Comparison of ENCODE assay signal across 28 cellular contexts in the genomic region with DNA sequence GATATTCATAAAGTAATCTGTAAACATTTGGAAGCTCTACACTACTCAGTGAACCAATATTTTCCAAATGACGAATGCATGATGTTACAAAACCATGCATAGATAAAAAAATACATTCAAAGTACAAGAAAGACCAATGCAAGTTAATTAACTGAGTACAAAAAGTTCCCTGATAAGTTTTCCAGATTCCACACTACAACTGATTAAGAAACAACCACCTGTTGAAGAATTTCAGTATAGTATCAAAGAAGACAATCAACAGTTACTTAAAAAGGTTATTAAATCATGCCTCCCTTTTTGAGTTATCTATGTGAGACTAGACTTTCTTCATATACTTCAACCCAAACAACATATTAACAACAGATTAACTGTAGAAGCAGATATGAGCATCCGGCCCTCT.
"Had no signal": no experiment of that assay in that cellular context is flagged by ENCODE, and none has a peak within 500 bp of the region (broad histone marks: within the 10 kb centered on the region; RNA-seq: fewer than 3 reads in every experiment).

No MANE protein-coding gene starts in this region.

- FAIRE-seq: urothelium cell line had no signal

- ATAC-seq: stimulated activated effector memory CD8-positive, alpha-beta T cell treated with anti-CD3 and anti-CD28 coated beads, Interleukin-12 subunit alpha, Interleukin-12 subunit beta, amount 100 ng/mL, for 72 hours; stimulated activated memory B cell treated with anti-CD40 and anti-IgM and Interleukin-4, amounts not matched to agents 10 μg/mL and 1 μg/mL and 100 μg/mL, for 72 hours; stimulated activated naive B cell treated with anti-CD40 and anti-IgM and Interleukin-4, amounts not matched to agents 10 μg/mL and 1 μg/mL and 100 μg/mL, for 72 hours; stimulated activated naive CD8-positive, alpha-beta T cell treated with anti-CD3 and anti-CD28 coated beads, Interleukin-15, amount 100 ng/mL, for 72 hours; stimulated activated naive CD8-positive, alpha-beta T cell treated with anti-CD3 and anti-CD28 coated beads, Interleukin-15, Interleukin-2, amounts not matched to agents 100 U/mL and 50 U/mL, for 24 hours; upper lobe of right lung had no signal

- H3K27me3 Mint-ChIP-seq: stimulated activated memory B cell treated with anti-CD40 and anti-IgM and Interleukin-4, amounts not matched to agents 10 μg/mL and 1 μg/mL and 100 μg/mL, for 72 hours; stimulated activated naive B cell treated with anti-CD40 and anti-IgM and Interleukin-4, amounts not matched to agents 10 μg/mL and 1 μg/mL and 100 μg/mL, for 72 hours; stimulated activated naive CD8-positive, alpha-beta T cell treated with anti-CD3 and anti-CD28 coated beads, Interleukin-15, amount 100 ng/mL, for 72 hours; stimulated activated naive CD8-positive, alpha-beta T cell treated with anti-CD3 and anti-CD28 coated beads, Interleukin-15, Interleukin-2, amounts not matched to agents 100 ng/mL and 50 ng/mL, for 24 hours; type B pancreatic cell had no signal

- H3K9me3 Mint-ChIP-seq: stimulated activated effector memory CD8-positive, alpha-beta T cell treated with anti-CD3 and anti-CD28 coated beads, Interleukin-12 subunit alpha, Interleukin-12 subunit beta, amount 100 ng/mL, for 72 hours; stimulated activated memory B cell treated with anti-CD40 and anti-IgM and Interleukin-4, amounts not matched to agents 10 μg/mL and 1 μg/mL and 100 μg/mL, for 72 hours; stimulated activated naive B cell treated with anti-CD40 and anti-IgM and Interleukin-4, amounts not matched to agents 10 μg/mL and 1 μg/mL and 100 μg/mL, for 72 hours; stimulated activated naive CD8-positive, alpha-beta T cell treated with anti-CD3 and anti-CD28 coated beads, Interleukin-15, amount 100 ng/mL, for 72 hours; stimulated activated naive CD8-positive, alpha-beta T cell treated with anti-CD3 and anti-CD28 coated beads, Interleukin-15, Interleukin-2, amounts not matched to agents 100 ng/mL and 50 ng/mL, for 24 hours had no signal

- H3K36me3 ChIP-seq: thoracic aorta, thyroid gland, tibial artery, tibial nerve, transverse colon, upper lobe of left lung, upper lobe of right lung, uterus, vagina had no signal

- H3K36me3 Mint-ChIP-seq: stimulated activated effector memory CD8-positive, alpha-beta T cell treated with anti-CD3 and anti-CD28 coated beads, Interleukin-12 subunit alpha, Interleukin-12 subunit beta, amount 100 ng/mL, for 72 hours had no signal

- H3K27ac ChIP-seq: stomach, suprapubic skin, testis, thoracic aorta, thyroid gland, tibial artery, tibial nerve, transverse colon, upper lobe of left lung, upper lobe of right lung, uterus, vagina had no signal

- H3K4me1 ChIP-seq: stomach, suprapubic skin, testis, thyroid gland, tibial artery, tibial nerve, transverse colon, upper lobe of left lung, upper lobe of right lung, uterus, vagina had no signal

- H3K4me1 Mint-ChIP-seq: stimulated activated naive CD8-positive, alpha-beta T cell treated with anti-CD3 and anti-CD28 coated beads, Interleukin-15, amount 100 ng/mL, for 72 hours had no signal

- DNase-seq: stimulated activated CD4-positive, alpha-beta T cell treated with anti-CD3 and anti-CD28 coated beads, Interleukin-4, amount 100 ng/mL, for 1 hour; stimulated activated CD4-positive, alpha-beta T cell treated with anti-CD3 and anti-CD28 coated beads, Interleukin-4, amount 100 ng/mL, for 24 hours; stimulated activated CD4-positive, alpha-beta T cell treated with anti-CD3 and anti-CD28 coated beads, Interleukin-4, amount 100 ng/mL, for 4 hours; stimulated activated CD8-positive, alpha-beta memory T cell treated with anti-CD3 and anti-CD28 coated beads, Interleukin-4, amount 100 ng/mL, for 48 hours; stimulated activated naive B cell treated with anti-CD40 and anti-IgM and Interleukin-4, amounts not matched to agents 10 μg/mL and 1 μg/mL and 100 μg/mL, for 72 hours; stimulated activated naive CD4-positive, alpha-beta T cell; stimulated activated naive CD4-positive, alpha-beta T cell treated with Interleukin-2 at 50 U/mL for 16 hours; stimulated activated naive CD8-positive, alpha-beta T cell treated with anti-CD3 and anti-CD28 coated beads, Interleukin-15, amount 100 ng/mL, for 72 hours; stimulated activated naive CD8-positive, alpha-beta T cell treated with anti-CD3 and anti-CD28 coated beads, Interleukin-15, Interleukin-2, amounts not matched to agents 100 U/mL and 50 U/mL, for 24 hours; stomach; substantia nigra; testis; thyroid gland; tibial artery; transverse colon; trophoblast cell; upper lobe of left lung; upper lobe of right lung; uterus had no signal

- H3K4me3 Mint-ChIP-seq: stimulated activated effector memory CD8-positive, alpha-beta T cell treated with anti-CD3 and anti-CD28 coated beads, Interleukin-12 subunit alpha, Interleukin-12 subunit beta, amount 100 ng/mL, for 72 hours; stimulated activated memory B cell treated with anti-CD40 and anti-IgM and Interleukin-4, amounts not matched to agents 10 μg/mL and 1 μg/mL and 100 μg/mL, for 72 hours; stimulated activated naive B cell treated with anti-CD40 and anti-IgM and Interleukin-4, amounts not matched to agents 10 μg/mL and 1 μg/mL and 100 μg/mL, for 72 hours; stimulated activated naive CD8-positive, alpha-beta T cell treated with anti-CD3 and anti-CD28 coated beads, Interleukin-15, amount 100 ng/mL, for 72 hours; stimulated activated naive CD8-positive, alpha-beta T cell treated with anti-CD3 and anti-CD28 coated beads, Interleukin-15, Interleukin-2, amounts not matched to agents 100 ng/mL and 50 ng/mL, for 24 hours; type B pancreatic cell had no signal

- H3K27me3 ChIP-seq: stomach, suprapubic skin, testis, thyroid gland, tibial artery, tibial nerve, transverse colon, upper lobe of left lung, upper lobe of right lung, uterus, vagina had no signal

- H3K9me3 ChIP-seq: stomach, suprapubic skin, testis, thoracic aorta, thyroid gland, tibial artery, tibial nerve, transverse colon, upper lobe of left lung, upper lobe of right lung, uterus, vagina had no signal

- H3K27ac Mint-ChIP-seq: stimulated activated effector memory CD8-positive, alpha-beta T cell treated with anti-CD3 and anti-CD28 coated beads, Interleukin-12 subunit alpha, Interleukin-12 subunit beta, amount 100 ng/mL, for 72 hours; stimulated activated memory B cell treated with anti-CD40 and anti-IgM and Interleukin-4, amounts not matched to agents 10 μg/mL and 1 μg/mL and 100 μg/mL, for 72 hours; stimulated activated naive B cell treated with anti-CD40 and anti-IgM and Interleukin-4, amounts not matched to agents 10 μg/mL and 1 μg/mL and 100 μg/mL, for 72 hours; stimulated activated naive CD8-positive, alpha-beta T cell treated with anti-CD3 and anti-CD28 coated beads, Interleukin-15, amount 100 ng/mL, for 72 hours; stimulated activated naive CD8-positive, alpha-beta T cell treated with anti-CD3 and anti-CD28 coated beads, Interleukin-15, Interleukin-2, amounts not matched to agents 100 ng/mL and 50 ng/mL, for 24 hours; type B pancreatic cell had no signal

- H3K4me3 ChIP-seq: stomach, suprapubic skin, testis, thoracic aorta, thyroid gland, tibial artery, tibial nerve, transverse colon, upper lobe of left lung, upper lobe of right lung, uterus, vagina had no signal
